ENCODE assay signal across 1 cellular context in genomic region chr6:36873612-36874011, GRCh38.
TF ChIP-seq lines count a peak whose summit lies in the region.

No MANE protein-coding gene starts in this region.

TF ChIP-seq in liver, 16 proteins besides CTCF, POLR2A, EP300 and RAD21 (continued from another document):
- TF ChIP-seq REST (IDR thresholded peaks at IDR 0.05) (no peak), EGR1 (IDR thresholded peaks at IDR 0.05; ENCODE audit: low read depth in 2 of 2) (no peak), SP1 (IDR thresholded peaks at IDR 0.05) (no peak)
